Comparison of ENCODE assay signal across 18 cellular contexts in the genomic region with DNA sequence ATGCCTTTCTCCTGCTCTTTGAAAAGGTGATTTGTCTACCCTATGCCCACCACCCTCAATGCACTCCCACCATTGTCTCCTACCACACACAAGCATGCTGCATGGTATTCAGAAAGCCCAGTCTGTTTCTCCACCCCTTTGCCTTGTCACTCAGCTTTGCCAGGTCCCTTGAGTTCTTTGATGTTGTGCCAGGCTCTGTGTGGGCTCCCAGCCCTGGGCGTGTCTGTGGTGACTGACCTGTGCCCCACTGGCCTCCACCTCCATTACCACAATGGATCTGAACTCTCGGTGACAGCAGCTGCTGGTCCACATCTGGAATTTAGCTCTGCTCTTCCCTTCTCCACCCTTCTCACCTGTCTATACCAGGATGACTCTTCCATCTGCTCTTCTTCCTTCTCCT. TPM values are rescaled to one million over a fixed set of nuclear protein-coding genes. Genes with fewer than 3 reads are reported as not detected.
DNase-seq lines count a peak whose midpoint lies in the region; ATAC-seq and TF ChIP-seq lines count a peak whose summit lies in the region.
"Had no signal": no experiment of that assay in that cellular context is flagged by ENCODE, and none has a peak within 500 bp of the region (broad histone marks: within the 10 kb centered on the region; RNA-seq: fewer than 3 reads in every experiment).

No MANE protein-coding gene starts in this region.

- H3K4me3 Mint-ChIP-seq in CD4-positive, alpha-beta T cell = peak overlapping the region; percentile 38
- H3K4me3 Mint-ChIP-seq in activated naive CD8-positive, alpha-beta T cell treated with anti-CD3 and anti-CD28 coated beads, Interleukin-2, amount 50 U/mL, for 24 hours = no peak overlapping the region
- no peak overlapping the region for H3K4me3 Mint-ChIP-seq in stimulated activated naive B cell treated with anti-CD40 and anti-IgM and Interleukin-4, amounts not matched to agents 10 μg/mL and 1 μg/mL and 100 μg/mL, for 72 hours
- H3K4me3 Mint-ChIP-seq: activated naive CD8-positive, alpha-beta T cell treated with anti-CD3 and anti-CD28 coated beads for 36 hours had no signal

- TF ChIP-seq CTCF in CD4-positive, alpha-beta T cell (IDR thresholded peaks at IDR 0.05) = no peak
- TF ChIP-seq CTCF in lung (IDR thresholded peaks at IDR 0.05; ENCODE audit: control extremely low read depth, extremely low read depth) = no peak
- TF ChIP-seq CTCF in foreskin fibroblast (IDR thresholded peaks at IDR 0.05; ENCODE audit: low read depth, low read length) = no peak

- H3K27me3 Mint-ChIP-seq in CD4-positive, alpha-beta T cell = no peaks in the 10 kb centered on the region
- H3K27me3 Mint-ChIP-seq in activated naive CD8-positive, alpha-beta T cell treated with anti-CD3 and anti-CD28 coated beads, Interleukin-2, amount 50 U/mL, for 24 hours = no peaks in the 10 kb centered on the region
- H3K27me3 Mint-ChIP-seq in stimulated activated naive B cell treated with anti-CD40 and anti-IgM and Interleukin-4, amounts not matched to agents 10 μg/mL and 1 μg/mL and 100 μg/mL, for 72 hours = no peaks in the 10 kb centered on the region
- H3K27me3 Mint-ChIP-seq: activated naive CD8-positive, alpha-beta T cell treated with anti-CD3 and anti-CD28 coated beads for 36 hours had no signal

- ATAC-seq in CD4-positive, alpha-beta T cell (ENCODE audit: poor library complexity) = no peak
- no peak for ATAC-seq in lung (ENCODE audit: insufficient read depth, low FRiP score)
- ATAC-seq in activated naive CD8-positive, alpha-beta T cell treated with anti-CD3 and anti-CD28 coated beads, Interleukin-2, amount 50 U/mL, for 24 hours = no peak
- no peak for ATAC-seq in GM18868 (IDR thresholded peaks at IDR 0.05; ENCODE audit: unreplicated experiment)
- no peak for ATAC-seq in stimulated activated naive B cell treated with anti-CD40 and anti-IgM and Interleukin-4, amounts not matched to agents 10 μg/mL and 1 μg/mL and 100 μg/mL, for 72 hours (replicated peaks)

- no peak overlapping the region for H3K4me3 ChIP-seq in effector memory CD4-positive, alpha-beta T cell (ENCODE audit: insufficient read depth, low read depth, low read length, poor library complexity, severe bottlenecking)
- H3K4me3 ChIP-seq in lung (no peak overlapping the region), foreskin fibroblast (ENCODE audit: low read depth in 1 of 2, low read length in 2 of 2) (no peak overlapping the region)
- H3K4me3 ChIP-seq: BLaER1, coronary artery had no signal

- no peak for DNase-seq in CD4-positive, alpha-beta T cell
- peak; percentile 81 for DNase-seq in M059J (ENCODE audit: low read depth)
- no peak for DNase-seq in effector memory CD4-positive, alpha-beta T cell
- DNase-seq in lung (ENCODE audit: low spot score) = peak; percentile 42
- DNase-seq in activated naive CD8-positive, alpha-beta T cell treated with anti-CD3 and anti-CD28 coated beads, Interleukin-2, amount 50 U/mL, for 24 hours = no peak
- DNase-seq in stimulated activated naive B cell treated with anti-CD40 and anti-IgM and Interleukin-4, amounts not matched to agents 10 μg/mL and 1 μg/mL and 100 μg/mL, for 72 hours = no peak
- no peak for DNase-seq in foreskin fibroblast
- DNase-seq: activated CD4-positive, alpha-beta T cell treated with anti-CD3 and anti-CD28 coated beads, Interleukin-2, amount 50 U/mL, for 1 hour; activated naive CD8-positive, alpha-beta T cell treated with anti-CD3 and anti-CD28 coated beads for 36 hours; kidney glomerular epithelial cell; NCI-H2029 treated with DMSO at 0.1 percent for 48 hours; stimulated activated CD4-positive, alpha-beta T cell treated with anti-CD3 and anti-CD28 coated beads, Interleukin-2, amount 100 ng/mL, for 24 hours; stimulated activated naive CD4-positive, alpha-beta T cell treated with Interleukin-2 at 50 U/mL for 16 hours had no signal

- POLR2A ChIA-PET in CD4-positive, alpha-beta T cell (lab: Charles Lee) = interaction anchor here (0.7 to 2.1 kb wide), 4 partner anchors 8 to 35 kb away, joined by 3 to 8 read pairs (median 7); partner anchors contain the start of gene ATP2B4

- no peaks in the 10 kb centered on the region for H3K27me3 ChIP-seq in CD4-positive, alpha-beta T cell (ENCODE audit: control insufficient read depth, insufficient read depth, low read length)
- H3K27me3 ChIP-seq in effector memory CD4-positive, alpha-beta T cell (replicated peaks; ENCODE audit: control insufficient read depth, insufficient read depth, low read length, poor library complexity, severe bottlenecking) = no peaks in the 10 kb centered on the region
- no peaks in the 10 kb centered on the region for H3K27me3 ChIP-seq in lung (ENCODE audit: control insufficient read depth, insufficient read depth)
- H3K27me3 ChIP-seq: BLaER1 had no signal

- H3K9me3 ChIP-seq in CD4-positive, alpha-beta T cell (ENCODE audit: control insufficient read depth, low read length) = no peaks in the 10 kb centered on the region
- no peaks in the 10 kb centered on the region for H3K9me3 ChIP-seq in effector memory CD4-positive, alpha-beta T cell (ENCODE audit: control insufficient read depth, low read length)
- no peaks in the 10 kb centered on the region for H3K9me3 ChIP-seq in lung (ENCODE audit: control insufficient read depth in 2 of 2, insufficient read depth in 1 of 2, low read length in 1 of 2)
- H3K9me3 ChIP-seq: BLaER1 had no signal

- no peak overlapping the region for H3K27ac ChIP-seq in CD4-positive, alpha-beta T cell (ENCODE audit: low read depth, low read length)
- peak overlapping the region; percentile 21 for H3K27ac ChIP-seq in effector memory CD4-positive, alpha-beta T cell (ENCODE audit: insufficient read depth, low read length, poor library complexity, severe bottlenecking)
- H3K27ac ChIP-seq in lung (ENCODE audit: low read depth in 1 of 2, low read length in 1 of 2) = peak overlapping the region in 1 of 2 donors; percentile 52
- H3K27ac ChIP-seq: BLaER1, coronary artery, KMS-11 had no signal

- H3K27ac Mint-ChIP-seq in CD4-positive, alpha-beta T cell = peak overlapping the region; percentile 64
- H3K27ac Mint-ChIP-seq in activated naive CD8-positive, alpha-beta T cell treated with anti-CD3 and anti-CD28 coated beads, Interleukin-2, amount 50 U/mL, for 24 hours = no peak overlapping the region
- no peak overlapping the region for H3K27ac Mint-ChIP-seq in stimulated activated naive B cell treated with anti-CD40 and anti-IgM and Interleukin-4, amounts not matched to agents 10 μg/mL and 1 μg/mL and 100 μg/mL, for 72 hours
- H3K27ac Mint-ChIP-seq: activated naive CD8-positive, alpha-beta T cell treated with anti-CD3 and anti-CD28 coated beads for 36 hours had no signal

- CTCF ChIA-PET in CD4-positive, alpha-beta T cell (lab: Charles Lee) = interaction anchor here (1.0 to 5.2 kb wide), 6 partner anchors 9 to 41 kb away, joined by 3 to 31 read pairs (median 6); partner anchors contain the start of gene ATP2B4

- peaks cover 64% of the 10 kb centered on the region for H3K4me1 Mint-ChIP-seq in CD4-positive, alpha-beta T cell (ENCODE audit: low read depth)
- H3K4me1 Mint-ChIP-seq in activated naive CD8-positive, alpha-beta T cell treated with anti-CD3 and anti-CD28 coated beads, Interleukin-2, amount 50 U/mL, for 24 hours = peaks cover 59% of the 10 kb centered on the region
- H3K4me1 Mint-ChIP-seq in stimulated activated naive B cell treated with anti-CD40 and anti-IgM and Interleukin-4, amounts not matched to agents 10 μg/mL and 1 μg/mL and 100 μg/mL, for 72 hours = peaks cover 12 to 17% of the 10 kb centered on the region in 2 donors

- peaks cover 11% of the 10 kb centered on the region for H3K36me3 Mint-ChIP-seq in CD4-positive, alpha-beta T cell (ENCODE audit: low read depth)
- peaks cover 2% of the 10 kb centered on the region for H3K36me3 Mint-ChIP-seq in activated naive CD8-positive, alpha-beta T cell treated with anti-CD3 and anti-CD28 coated beads, Interleukin-2, amount 50 U/mL, for 24 hours (ENCODE audit: low read depth)
- no peaks in the 10 kb centered on the region for H3K36me3 Mint-ChIP-seq in stimulated activated naive B cell treated with anti-CD40 and anti-IgM and Interleukin-4, amounts not matched to agents 10 μg/mL and 1 μg/mL and 100 μg/mL, for 72 hours
- H3K36me3 Mint-ChIP-seq: activated naive CD8-positive, alpha-beta T cell treated with anti-CD3 and anti-CD28 coated beads for 36 hours had no signal

- WGBS in lung, 2 donors = 47 to 57% methylated on average over 2 of the region's 2 CpGs

- intact Hi-C loops in CD4-positive, alpha-beta T cell (cut with DNase I, micrococcal nuclease) = no loop called here

- peaks cover 44% of the 10 kb centered on the region for H3K4me1 ChIP-seq in effector memory CD4-positive, alpha-beta T cell (ENCODE audit: control insufficient read depth, insufficient read depth, low read length, poor library complexity, severe bottlenecking)
- H3K4me1 ChIP-seq in lung (ENCODE audit: control insufficient read depth in 2 of 2, insufficient read depth in 2 of 2, low read length in 2 of 2) = peaks cover 16 to 46% of the 10 kb centered on the region in 2 donors
- H3K4me1 ChIP-seq: parathyroid adenoma had no signal

- H3K9me3 Mint-ChIP-seq in CD4-positive, alpha-beta T cell = no peaks in the 10 kb centered on the region
- no peaks in the 10 kb centered on the region for H3K9me3 Mint-ChIP-seq in activated naive CD8-positive, alpha-beta T cell treated with anti-CD3 and anti-CD28 coated beads, Interleukin-2, amount 50 U/mL, for 24 hours
- no peaks in the 10 kb centered on the region for H3K9me3 Mint-ChIP-seq in stimulated activated naive B cell treated with anti-CD40 and anti-IgM and Interleukin-4, amounts not matched to agents 10 μg/mL and 1 μg/mL and 100 μg/mL, for 72 hours
- H3K9me3 Mint-ChIP-seq: activated naive CD8-positive, alpha-beta T cell treated with anti-CD3 and anti-CD28 coated beads for 36 hours had no signal

- no peaks in the 10 kb centered on the region for H3K36me3 ChIP-seq in effector memory CD4-positive, alpha-beta T cell (ENCODE audit: control insufficient read depth, insufficient read depth, low read length)
- H3K36me3 ChIP-seq in lung (ENCODE audit: control insufficient read depth in 2 of 2, insufficient read depth in 2 of 2, low read length in 2 of 2) = peaks cover 0 to 3% of the 10 kb centered on the region in 2 donors

RNA-seq across cellular contexts. Expression of gene ATP2B4, which starts 34.9 kb away (rescaled TPM):
- total RNA-seq in CD4-positive, alpha-beta T cell = 10 to 100 TPM; 23.6 to 23.7 TPM
- 55.2 and 85.4 TPM in 2 replicates for total RNA-seq in M059J (2014; rRNA removed; shearing (Covaris generic))
- 100 to 1,000 TPM in 1 of 2 donors, 10 to 100 TPM in 1; 99.6 to 145 TPM for total RNA-seq in lung
- 10 to 100 TPM; 35.9 to 53.1 TPM for polyA plus RNA-seq in lung

Comparison
In these comparisons a context has a peak if more than half of its experiments do, and no peak if none do; other contexts are left out.
1. DNase-seq: peak in M059J (single experiment) and lung (single experiment); none in CD4-positive, alpha-beta T cell (0 of 10), effector memory CD4-positive, alpha-beta T cell (0 of 3), activated naive CD8-positive, alpha-beta T cell treated with anti-CD3 and anti-CD28 coated beads, Interleukin-2, amount 50 U/mL, for 24 hours (single experiment), stimulated activated naive B cell treated with anti-CD40 and anti-IgM and Interleukin-4, amounts not matched to agents 10 μg/mL and 1 μg/mL and 100 μg/mL, for 72 hours (single experiment) and foreskin fibroblast (0 of 2).